In genomic region chr4:98928505-98929340, GRCh38 we compare ENCODE assay signal across 1 cellular context.
A peak's percentile ranks its signal among the peaks of the same experiment; 100 is the strongest.
TF ChIP-seq lines count a peak whose summit lies in the region.

EIF4E (minus strand) TSS chr4:98929133; CDS start chr4:98929112, 21 bp downstream.

TF ChIP-seq in K562, 482 proteins besides CTCF, POLR2A, EP300 and RAD21 (continued from another document and continues in another):
- TF ChIP-seq TRIM25 (IDR thresholded peaks at IDR 0.05; ENCODE audit: borderline replicate concordance) = no peak
- TF ChIP-seq CREB3 (tag; conservative IDR thresholded peaks at IDR 0.05; ENCODE audit: low read depth) = no peak
- TF ChIP-seq KDM5B (IDR thresholded peaks at IDR 0.05; ENCODE audit: insufficient replicate concordance, low read depth, low read length) = peak; percentile 61
- peak; percentile 93 for TF ChIP-seq FOXM1 (IDR thresholded peaks at IDR 0.05; ENCODE audit: low read depth)
- TF ChIP-seq FOXM1 (CRISPR knock-in tag; IDR thresholded peaks at IDR 0.05; ENCODE audit: low read depth) = peak; percentile 4; the same call in 1 of the 2 replicates
- no peak for TF ChIP-seq ETS2 (tag; IDR thresholded peaks at IDR 0.05; ENCODE audit: borderline replicate concordance, poor library complexity, severe bottlenecking)
- TF ChIP-seq ZNF766 (CRISPR knock-in tag; conservative IDR thresholded peaks at IDR 0.05) = peak; percentile 73
- no peak for TF ChIP-seq CBX2 (IDR thresholded peaks at IDR 0.05; ENCODE audit: insufficient read depth, low read length, poor library complexity, severe bottlenecking)
- TF ChIP-seq POLR2AphosphoS5 (IDR thresholded peaks at IDR 0.05; ENCODE audit: control insufficient read depth, insufficient read depth, low read depth, low read length) = peak; percentile 77
- TF ChIP-seq ZNF398 (CRISPR knock-in tag; IDR thresholded peaks at IDR 0.05) = no peak
- no peak for TF ChIP-seq HDGF (IDR thresholded peaks at IDR 0.05)
- TF ChIP-seq PURB (CRISPR knock-in tag; IDR thresholded peaks at IDR 0.05; ENCODE audit: low read depth) = no peak
- TF ChIP-seq ASH1L (IDR thresholded peaks at IDR 0.05; ENCODE audit: borderline replicate concordance, low read depth, partially characterized antibody) = no peak
- TF ChIP-seq TSC22D4 (tag; IDR thresholded peaks at IDR 0.05) = no peak
- no peak for TF ChIP-seq MCM2 (IDR thresholded peaks at IDR 0.05; ENCODE audit: low read depth)
- TF ChIP-seq ZNF23 (CRISPR knock-in tag; IDR thresholded peaks at IDR 0.05) = no peak
- no peak for TF ChIP-seq E2F8 (IDR thresholded peaks at IDR 0.05; ENCODE audit: low read depth, partially characterized antibody)
- 0 out of 2 replicates have a peak, but pooled peaks have one; percentile 15 for TF ChIP-seq SMAD4 (CRISPR knock-in tag; conservative IDR thresholded peaks at IDR 0.05)
- TF ChIP-seq NBN (IDR thresholded peaks at IDR 0.05; ENCODE audit: low read depth) = peak; percentile 41; the same call in 1 of the 2 replicates
- TF ChIP-seq HNRNPL (IDR thresholded peaks at IDR 0.05; ENCODE audit: low read depth, low read length) = peak; percentile 54; the same call in 1 of the 2 replicates
- TF ChIP-seq E4F1 (CRISPR knock-in tag; IDR thresholded peaks at IDR 0.05; ENCODE audit: borderline replicate concordance) = no peak
- TF ChIP-seq ZNF707 (CRISPR knock-in tag; conservative IDR thresholded peaks at IDR 0.05) = no peak
- no peak for TF ChIP-seq HOMEZ (CRISPR knock-in tag; IDR thresholded peaks at IDR 0.05)
- peak; percentile 54; the same call in 1 of the 2 replicates for TF ChIP-seq ZC3H4 (CRISPR knock-in tag; IDR thresholded peaks at IDR 0.05; ENCODE audit: borderline replicate concordance)
- no peak for TF ChIP-seq SREBF1 (IDR thresholded peaks at IDR 0.05; ENCODE audit: borderline replicate concordance, low read depth, low read length)
- TF ChIP-seq GATAD2A (IDR thresholded peaks at IDR 0.05) = peak; percentile 69; the same call in 1 of the 2 replicates
- TF ChIP-seq HDAC8 (tag; IDR thresholded peaks at IDR 0.05) = no peak; the same call in 1 of the 2 replicates
- no peak for TF ChIP-seq EWSR1 (IDR thresholded peaks at IDR 0.05; ENCODE audit: borderline replicate concordance, low read depth, partially characterized antibody)
- TF ChIP-seq HLTF (IDR thresholded peaks at IDR 0.05) = peak; percentile 84
- TF ChIP-seq ARHGAP35 (IDR thresholded peaks at IDR 0.05; ENCODE audit: partially characterized antibody) = no peak
- TF ChIP-seq MCM5 (IDR thresholded peaks at IDR 0.05; ENCODE audit: low read depth) = no peak
- TF ChIP-seq POLR3G (IDR thresholded peaks at IDR 0.05; ENCODE audit: extremely low read depth, insufficient read length, insufficient replicate concordance) = no peak
- no peak for TF ChIP-seq DLX4 (CRISPR knock-in tag; IDR thresholded peaks at IDR 0.05)
- no peak for TF ChIP-seq IRF1 (CRISPR knock-in tag; IDR thresholded peaks at IDR 0.05; ENCODE audit: borderline replicate concordance)
- no peak for TF ChIP-seq HMGXB4 (CRISPR knock-in tag; IDR thresholded peaks at IDR 0.05)
- TF ChIP-seq SAFB2 (IDR thresholded peaks at IDR 0.05; ENCODE audit: borderline replicate concordance, low read depth, low read length, severe bottlenecking) = no peak
- TF ChIP-seq ELF4 (CRISPR knock-in tag; IDR thresholded peaks at IDR 0.05) = peak; percentile 64; the same call in 1 of the 2 replicates
- peak; percentile 52; the same call in 1 of the 2 replicates for TF ChIP-seq MTA1 (IDR thresholded peaks at IDR 0.05; ENCODE audit: borderline replicate concordance)
- no peak for TF ChIP-seq BACH1 (tag; IDR thresholded peaks at IDR 0.05)
- TF ChIP-seq THRA (IDR thresholded peaks at IDR 0.05) = no peak
- TF ChIP-seq RBFOX2 (IDR thresholded peaks at IDR 0.05; ENCODE audit: low read depth, low read length) = peak; percentile 93
- no peak for TF ChIP-seq ZNF668 (CRISPR knock-in tag; IDR thresholded peaks at IDR 0.05)
- no peak for TF ChIP-seq MEF2A (IDR thresholded peaks at IDR 0.05; ENCODE audit: control insufficient read depth, low read depth, low read length)
